ENCODE assay signal across 1 cellular context in genomic region chr7:133300811-133301210, GRCh38.
TF ChIP-seq lines count a peak whose summit lies in the region.

No MANE protein-coding gene starts in this region.

TF ChIP-seq in WTC11, 78 proteins besides CTCF, POLR2A, EP300 and RAD21 (continued from another document):
- no peak for TF ChIP-seq ZNF281 (CRISPR knock-in tag; IDR thresholded peaks at IDR 0.05)
